ENCODE assay signal across 3 cellular contexts in genomic region chr15:39551476-39551875, GRCh38.
"Had no signal": no experiment of that assay in that cellular context is flagged by ENCODE, and none has a peak within 500 bp of the region (broad histone marks: within the 10 kb centered on the region; RNA-seq: fewer than 3 reads in every experiment).

No MANE protein-coding gene starts in this region.

- DNase-seq: GDM1, GF-D8 had no signal

- H3K4me3 ChIP-seq: GM12878 had no signal
